10 cellular contexts compared by ENCODE assay signal in the genomic region with DNA sequence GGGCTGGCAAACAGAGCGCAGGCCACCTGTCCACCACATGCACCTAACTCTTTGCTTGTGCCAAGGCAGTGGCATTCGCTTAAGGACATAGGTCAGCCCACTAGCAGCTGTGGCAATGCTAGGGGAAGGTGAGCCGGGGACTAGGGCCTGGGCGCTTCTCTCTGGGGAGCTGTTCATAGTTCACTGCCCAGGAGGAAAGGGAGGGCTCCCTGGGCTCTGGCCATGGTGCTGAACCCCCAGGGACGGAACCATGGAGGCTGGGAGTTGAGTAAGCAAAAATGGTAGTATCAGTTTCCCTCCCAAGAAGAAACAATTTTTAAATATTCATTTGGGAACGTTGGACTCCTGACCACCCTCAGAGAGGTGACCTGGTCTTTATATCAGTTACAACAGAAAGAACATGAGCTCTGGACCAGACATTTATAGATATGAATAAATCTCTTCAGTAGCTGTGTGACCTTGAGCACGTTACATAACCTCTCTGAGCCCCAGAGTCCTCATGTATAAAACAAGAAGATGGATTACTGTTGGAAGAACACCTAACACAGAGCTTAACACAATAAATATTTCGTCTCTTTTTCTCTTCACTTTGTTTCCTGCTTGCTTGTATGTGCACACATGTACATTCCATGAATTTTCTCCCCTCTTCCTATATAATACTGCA.
DNase-seq lines count a peak whose midpoint lies in the region; ATAC-seq, FAIRE-seq and TF ChIP-seq lines count a peak whose summit lies in the region.
"Had no signal": no experiment of that assay in that cellular context is flagged by ENCODE, and none has a peak within 500 bp of the region (broad histone marks: within the 10 kb centered on the region; RNA-seq: fewer than 3 reads in every experiment).

No MANE protein-coding gene starts in this region.

- in situ Hi-C loops in GM12878 (cut with MboI): no loop called here

- H3K36me3 Mint-ChIP-seq in activated naive CD8-positive, alpha-beta T cell treated with anti-CD3 and anti-CD28 coated beads, Interleukin-2, amount 10 ng/mL, durations not matched to agents 7 days and 5 days: no peaks in the 10 kb centered on the region
- H3K36me3 Mint-ChIP-seq in activated naive CD8-positive, alpha-beta T cell treated with anti-CD3 and anti-CD28 coated beads for 36 hours: no peaks in the 10 kb centered on the region
- H3K36me3 Mint-ChIP-seq: CD4-positive, alpha-beta memory T cell had no signal

- peaks cover 0 to 2% of the 10 kb centered on the region in 2 experiments; a peak in 1 of 4 replicates for H3K27me3 ChIP-seq in GM12878 (replicated peaks in 1 of 2; ENCODE audit: control insufficient read depth in 2 of 2, insufficient read depth in 2 of 2, low read length in 1 of 2)

- no peaks in the 10 kb centered on the region for H3K4me1 ChIP-seq in GM12878 (ENCODE audit: control insufficient read depth, insufficient read depth, low read length)

- no peak for TF ChIP-seq RAD21 in GM12878 (IDR thresholded peaks at IDR 0.05; ENCODE audit: insufficient read depth, low read depth, low read length)

- SMC1A ChIA-PET in GM12878 (lab: Charles Lee; ENCODE audit: uncharacterized antibody, unreplicated experiment): interaction anchor here (0.6 to 1.3 kb wide), 2 partner anchors 8 to 12 kb away, joined by 3 to 4 read pairs; no protein-coding TSS in a partner anchor

- no peaks in the 10 kb centered on the region for H3K36me3 ChIP-seq in GM12878 (ENCODE audit: control insufficient read depth in 2 of 2, insufficient read depth in 2 of 2, low read length in 1 of 2)

- TF ChIP-seq EP300 in GM12878 (IDR thresholded peaks at IDR 0.05; ENCODE audit: borderline replicate concordance in 1 of 2, control insufficient read depth in 1 of 2, low read depth in 2 of 2, low read length in 2 of 2): no peak

- no peaks in the 10 kb centered on the region for H3K9me3 ChIP-seq in GM12878 (replicated peaks; ENCODE audit: control insufficient read depth, insufficient read depth, low read length)

- RAD21 ChIA-PET in GM12878 (lab: Charles Lee; ENCODE audit: unreplicated experiment): no interaction called here

- TF ChIP-seq CTCF in GM12878 (IDR thresholded peaks at IDR 0.05 in 2 of 3, conservative IDR thresholded peaks at IDR 0.05 in 1 of 3; ENCODE audit: control insufficient read depth in 2 of 3, extremely low read depth in 1 of 3, insufficient read depth in 1 of 3, low read depth in 3 of 3, low read length in 3 of 3): no peak

- H3K4me1 Mint-ChIP-seq in activated naive CD8-positive, alpha-beta T cell treated with anti-CD3 and anti-CD28 coated beads, Interleukin-2, amount 10 ng/mL, durations not matched to agents 7 days and 5 days: no peaks in the 10 kb centered on the region
- H3K4me1 Mint-ChIP-seq in activated naive CD8-positive, alpha-beta T cell treated with anti-CD3 and anti-CD28 coated beads for 36 hours: no peaks in the 10 kb centered on the region
- H3K4me1 Mint-ChIP-seq: CD4-positive, alpha-beta memory T cell had no signal

- no peak overlapping the region for H3K9ac ChIP-seq in GM12878 (ENCODE audit: control insufficient read depth, insufficient read depth, low read length)

- FAIRE-seq in GM12878 (lab: Jason Lieb, UNC): no peak

- H3K27ac Mint-ChIP-seq in activated naive CD8-positive, alpha-beta T cell treated with anti-CD3 and anti-CD28 coated beads, Interleukin-2, amount 10 ng/mL, durations not matched to agents 7 days and 5 days: no peak overlapping the region
- no peak overlapping the region for H3K27ac Mint-ChIP-seq in activated naive CD8-positive, alpha-beta T cell treated with anti-CD3 and anti-CD28 coated beads for 36 hours
- H3K27ac Mint-ChIP-seq: CD4-positive, alpha-beta memory T cell had no signal

- intact Hi-C loops in GM12878 (cut with micrococcal nuclease; ENCODE audit: unreplicated experiment): no loop called here

- H4K20me1 ChIP-seq in GM12878 (ENCODE audit: control insufficient read depth, insufficient read depth): no peaks in the 10 kb centered on the region

- no TSS peak for BruUV-seq in GM12878 (replicated peaks; lab: Mats Ljungman, UMichigan)

- POLR2A ChIA-PET in activated naive CD8-positive, alpha-beta T cell treated with anti-CD3 and anti-CD28 coated beads, Interleukin-2, amount 10 ng/mL, durations not matched to agents 7 days and 5 days (lab: Charles Lee): no interaction called here
- POLR2A ChIA-PET in GM12878 (lab: Charles Lee): no interaction called here

- H3K4me3 ChIP-seq in GM12878: no peak overlapping the region
- H3K4me3 ChIP-seq: skin epidermis had no signal

- no peak overlapping the region for H3K4me2 ChIP-seq in GM12878 (ENCODE audit: control insufficient read depth, insufficient read depth)

- H3K9me3 Mint-ChIP-seq in activated naive CD8-positive, alpha-beta T cell treated with anti-CD3 and anti-CD28 coated beads, Interleukin-2, amount 10 ng/mL, durations not matched to agents 7 days and 5 days: no peaks in the 10 kb centered on the region
- no peaks in the 10 kb centered on the region for H3K9me3 Mint-ChIP-seq in activated naive CD8-positive, alpha-beta T cell treated with anti-CD3 and anti-CD28 coated beads for 36 hours

- H3K79me2 ChIP-seq in GM12878 (ENCODE audit: control insufficient read depth, insufficient read depth, low read length): no peaks in the 10 kb centered on the region

- peak; percentile 30 for ATAC-seq in activated naive CD8-positive, alpha-beta T cell treated with anti-CD3 and anti-CD28 coated beads, Interleukin-2, amount 10 ng/mL, durations not matched to agents 7 days and 5 days (ENCODE audit: low read depth)
- ATAC-seq in GM12878: peak; percentile 66

- no peaks in the 10 kb centered on the region for H3K27me3 Mint-ChIP-seq in activated naive CD8-positive, alpha-beta T cell treated with anti-CD3 and anti-CD28 coated beads, Interleukin-2, amount 10 ng/mL, durations not matched to agents 7 days and 5 days
- H3K27me3 Mint-ChIP-seq in activated naive CD8-positive, alpha-beta T cell treated with anti-CD3 and anti-CD28 coated beads for 36 hours: peaks cover 6% of the 10 kb centered on the region

- TF ChIP-seq POLR2A in GM12878 (IDR thresholded peaks at IDR 0.05; ENCODE audit: low read depth, low read length): no peak

- DNase-seq in activated naive CD8-positive, alpha-beta T cell treated with anti-CD3 and anti-CD28 coated beads, Interleukin-2, amount 10 ng/mL, durations not matched to agents 7 days and 5 days: peak; percentile 33
- DNase-seq in activated naive CD8-positive, alpha-beta T cell treated with anti-CD3 and anti-CD28 coated beads for 36 hours: no peak
- peak; percentile 6 to 13 for DNase-seq in Kasumi-1 (lab: John Stamatoyannopoulos, UW)
- DNase-seq in GM12878 (ENCODE audit: low read depth, low spot score): no peak
- peak; percentile 28 for DNase-seq in stimulated activated CD8-positive, alpha-beta memory T cell treated with anti-CD3 and anti-CD28 coated beads, Interleukin-4, amount 100 ng/mL, for 48 hours
- DNase-seq in SIG-M5 (lab: John Stamatoyannopoulos, UW): no peak
- DNase-seq in cerebellar nuclear complex (lab: John Stamatoyannopoulos, UW): no peak
- DNase-seq in dermis blood vessel endothelial cell: no peak
- DNase-seq: CD4-positive, alpha-beta memory T cell had no signal

- H3K27ac ChIP-seq in GM12878 (ENCODE audit: control insufficient read depth, insufficient read depth): no peak overlapping the region
- H3K27ac ChIP-seq: skin epidermis had no signal

- H2AFZ ChIP-seq in GM12878 (ENCODE audit: control insufficient read depth, low read depth, low read length): no peak overlapping the region

- CTCF ChIA-PET in GM12878 (lab: Yijun Ruan, JAX): no interaction called here

- H3K4me3 Mint-ChIP-seq in activated naive CD8-positive, alpha-beta T cell treated with anti-CD3 and anti-CD28 coated beads, Interleukin-2, amount 10 ng/mL, durations not matched to agents 7 days and 5 days: no peak overlapping the region
- H3K4me3 Mint-ChIP-seq in activated naive CD8-positive, alpha-beta T cell treated with anti-CD3 and anti-CD28 coated beads for 36 hours: no peak overlapping the region
- H3K4me3 Mint-ChIP-seq: CD4-positive, alpha-beta memory T cell had no signal

- 12% methylated on average over 8 of the region's 8 CpGs for WGBS in GM12878 (ENCODE audit: insufficient coverage, insufficient replicate concordance, low lambda C conversion rate, missing lambda C conversion rate)

TF ChIP-seq in GM12878, 131 proteins besides CTCF, POLR2A, EP300 and RAD21:
- no peak for TF ChIP-seq KDM1A (IDR thresholded peaks at IDR 0.05; ENCODE audit: borderline replicate concordance)
- TF ChIP-seq TCF7 (IDR thresholded peaks at IDR 0.05; ENCODE audit: borderline replicate concordance): no peak
- no peak for TF ChIP-seq ZSCAN29 (IDR thresholded peaks at IDR 0.05)
- TF ChIP-seq STAT1 (conservative IDR thresholded peaks at IDR 0.05): no peak
- TF ChIP-seq CBX5 (IDR thresholded peaks at IDR 0.05; ENCODE audit: low read depth): no peak
- TF ChIP-seq MEF2B (IDR thresholded peaks at IDR 0.05; ENCODE audit: partially characterized antibody, poor library complexity, severe bottlenecking): peak; percentile 21
- TF ChIP-seq HDAC6 (IDR thresholded peaks at IDR 0.05; ENCODE audit: unreplicated experiment): no peak
- TF ChIP-seq, protein P1, sequence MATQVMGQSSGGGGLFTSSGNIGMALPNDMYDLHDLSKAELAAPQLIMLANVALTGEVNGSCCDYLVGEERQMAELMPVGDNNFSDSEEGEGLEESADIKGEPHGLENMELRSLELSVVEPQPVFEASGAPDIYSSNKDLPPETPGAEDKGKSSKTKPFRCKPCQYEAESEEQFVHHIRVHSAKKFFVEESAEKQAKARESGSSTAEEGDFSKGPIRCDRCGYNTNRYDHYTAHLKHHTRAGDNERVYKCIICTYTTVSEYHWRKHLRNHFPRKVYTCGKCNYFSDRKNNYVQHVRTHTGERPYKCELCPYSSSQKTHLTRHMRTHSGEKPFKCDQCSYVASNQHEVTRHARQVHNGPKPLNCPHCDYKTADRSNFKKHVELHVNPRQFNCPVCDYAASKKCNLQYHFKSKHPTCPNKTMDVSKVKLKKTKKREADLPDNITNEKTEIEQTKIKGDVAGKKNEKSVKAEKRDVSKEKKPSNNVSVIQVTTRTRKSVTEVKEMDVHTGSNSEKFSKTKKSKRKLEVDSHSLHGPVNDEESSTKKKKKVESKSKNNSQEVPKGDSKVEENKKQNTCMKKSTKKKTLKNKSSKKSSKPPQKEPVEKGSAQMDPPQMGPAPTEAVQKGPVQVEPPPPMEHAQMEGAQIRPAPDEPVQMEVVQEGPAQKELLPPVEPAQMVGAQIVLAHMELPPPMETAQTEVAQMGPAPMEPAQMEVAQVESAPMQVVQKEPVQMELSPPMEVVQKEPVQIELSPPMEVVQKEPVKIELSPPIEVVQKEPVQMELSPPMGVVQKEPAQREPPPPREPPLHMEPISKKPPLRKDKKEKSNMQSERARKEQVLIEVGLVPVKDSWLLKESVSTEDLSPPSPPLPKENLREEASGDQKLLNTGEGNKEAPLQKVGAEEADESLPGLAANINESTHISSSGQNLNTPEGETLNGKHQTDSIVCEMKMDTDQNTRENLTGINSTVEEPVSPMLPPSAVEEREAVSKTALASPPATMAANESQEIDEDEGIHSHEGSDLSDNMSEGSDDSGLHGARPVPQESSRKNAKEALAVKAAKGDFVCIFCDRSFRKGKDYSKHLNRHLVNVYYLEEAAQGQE (IDR thresholded peaks at IDR 0.05; ENCODE audit: low read depth, low read length): peak; percentile 89
TF ChIP-seq in GM12878: peak in this region for 2.

Comparison
In these comparisons a context has a peak if more than half of its experiments do, and no peak if none do; other contexts are left out.
1. DNase-seq: peak in activated naive CD8-positive, alpha-beta T cell treated with anti-CD3 and anti-CD28 coated beads, Interleukin-2, amount 10 ng/mL, durations not matched to agents 7 days and 5 days (single experiment), Kasumi-1 (2 of 2) and stimulated activated CD8-positive, alpha-beta memory T cell treated with anti-CD3 and anti-CD28 coated beads, Interleukin-4, amount 100 ng/mL, for 48 hours (single experiment); none in activated naive CD8-positive, alpha-beta T cell treated with anti-CD3 and anti-CD28 coated beads for 36 hours (single experiment), GM12878 (single experiment), SIG-M5 (single experiment), cerebellar nuclear complex (0 of 2) and dermis blood vessel endothelial cell (single experiment).